1 cellular context compared by ENCODE assay signal in the genomic region with DNA sequence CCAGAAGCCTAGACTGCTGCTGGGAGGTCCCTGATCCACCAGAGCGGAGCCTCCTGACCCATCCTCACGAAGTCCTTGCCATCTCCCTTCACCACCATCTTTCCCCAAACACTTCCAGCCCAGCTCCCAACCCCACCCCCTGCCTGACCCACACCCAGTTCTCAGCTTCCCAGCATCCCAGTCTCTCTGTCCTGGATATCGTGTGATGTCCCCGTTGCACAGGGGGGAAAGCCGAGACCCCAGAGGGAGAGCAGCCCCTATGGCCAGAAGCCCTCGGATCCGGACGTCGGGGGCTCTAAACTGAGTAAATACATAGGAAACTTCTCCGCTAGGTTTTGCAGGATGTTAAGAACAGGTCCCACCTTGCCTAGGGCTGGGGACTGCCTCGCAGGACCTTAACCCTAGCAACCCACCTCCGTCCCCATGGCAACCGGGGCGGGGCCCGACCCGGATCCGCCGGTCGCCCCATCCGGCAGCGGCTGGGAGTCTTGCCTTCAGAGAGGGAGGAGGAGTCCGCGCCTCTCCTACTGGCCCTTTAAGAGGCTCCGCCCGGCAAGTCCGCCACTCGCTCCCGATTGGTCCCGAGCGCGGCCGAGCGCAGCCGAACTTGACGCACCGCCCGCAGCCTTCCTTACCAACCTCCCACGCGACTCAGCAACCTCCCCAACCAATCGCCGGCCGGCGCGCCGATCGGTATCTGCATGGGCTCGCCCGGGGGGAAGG.
A peak's percentile ranks its signal among the peaks of the same experiment; 100 is the strongest.
TF ChIP-seq lines count a peak whose summit lies in the region.

No MANE protein-coding gene starts in this region.

TF ChIP-seq in GM12878, 131 proteins besides CTCF, POLR2A, EP300 and RAD21 (continued from another document and continues in another):
- TF ChIP-seq, protein P1, sequence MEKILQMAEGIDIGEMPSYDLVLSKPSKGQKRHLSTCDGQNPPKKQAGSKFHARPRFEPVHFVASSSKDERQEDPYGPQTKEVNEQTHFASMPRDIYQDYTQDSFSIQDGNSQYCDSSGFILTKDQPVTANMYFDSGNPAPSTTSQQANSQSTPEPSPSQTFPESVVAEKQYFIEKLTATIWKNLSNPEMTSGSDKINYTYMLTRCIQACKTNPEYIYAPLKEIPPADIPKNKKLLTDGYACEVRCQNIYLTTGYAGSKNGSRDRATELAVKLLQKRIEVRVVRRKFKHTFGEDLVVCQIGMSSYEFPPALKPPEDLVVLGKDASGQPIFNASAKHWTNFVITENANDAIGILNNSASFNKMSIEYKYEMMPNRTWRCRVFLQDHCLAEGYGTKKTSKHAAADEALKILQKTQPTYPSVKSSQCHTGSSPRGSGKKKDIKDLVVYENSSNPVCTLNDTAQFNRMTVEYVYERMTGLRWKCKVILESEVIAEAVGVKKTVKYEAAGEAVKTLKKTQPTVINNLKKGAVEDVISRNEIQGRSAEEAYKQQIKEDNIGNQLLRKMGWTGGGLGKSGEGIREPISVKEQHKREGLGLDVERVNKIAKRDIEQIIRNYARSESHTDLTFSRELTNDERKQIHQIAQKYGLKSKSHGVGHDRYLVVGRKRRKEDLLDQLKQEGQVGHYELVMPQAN (conservative IDR thresholded peaks at IDR 0.05): no peak
- TF ChIP-seq KLF5 (IDR thresholded peaks at IDR 0.05; ENCODE audit: partially characterized antibody) (no peak), HCFC1 (IDR thresholded peaks at IDR 0.05; ENCODE audit: low read length) (no peak), FOXK2 (IDR thresholded peaks at IDR 0.05) (no peak), TBL1XR1 (IDR thresholded peaks at IDR 0.05; ENCODE audit: low read depth, low read length) (no peak), ZNF207 (IDR thresholded peaks at IDR 0.05; ENCODE audit: borderline replicate concordance) (no peak; the same call in 1 of the 2 replicates), PAX5 (IDR thresholded peaks at IDR 0.05; ENCODE audit: borderline replicate concordance, low read depth, low read length) (no peak), RFX5 (IDR thresholded peaks at IDR 0.05; ENCODE audit: low read depth, low read length) (peak; percentile 86), IKZF2 (IDR thresholded peaks at IDR 0.05) (no peak), SREBF2 (IDR thresholded peaks at IDR 0.05; ENCODE audit: low read length) (no peak), TAF1 (IDR thresholded peaks at IDR 0.05; ENCODE audit: borderline replicate concordance, low read depth, low read length) (no peak), EED (IDR thresholded peaks at IDR 0.05; ENCODE audit: low read depth) (no peak), STAT3 (IDR thresholded peaks at IDR 0.05; ENCODE audit: low read depth, low read length) (no peak), HDAC6 (IDR thresholded peaks at IDR 0.05; ENCODE audit: unreplicated experiment) (no peak), ZNF24 (IDR thresholded peaks at IDR 0.05) (no peak), BCL11A (IDR thresholded peaks at IDR 0.05; ENCODE audit: low read depth, low read length) (no peak), CHD2 (IDR thresholded peaks at IDR 0.05; ENCODE audit: borderline replicate concordance, low read depth, low read length) (peak; percentile 82), EGR1 (IDR thresholded peaks at IDR 0.05; ENCODE audit: borderline replicate concordance in 1 of 2, low read depth in 2 of 2, low read length in 2 of 2) (no peak), ZNF274 (IDR thresholded peaks at IDR 0.05; ENCODE audit: insufficient read depth, insufficient read length) (no peak), HDGF (IDR thresholded peaks at IDR 0.05) (peak; percentile 96), NR2F1 (conservative IDR thresholded peaks at IDR 0.05) (no peak), ETV6 (conservative IDR thresholded peaks at IDR 0.05 in 1 of 2, IDR thresholded peaks at IDR 0.05 in 1 of 2; ENCODE audit: borderline replicate concordance in 1 of 2, low read depth in 1 of 2) (no peak), PML (IDR thresholded peaks at IDR 0.05; ENCODE audit: low read length) (no peak), SREBF1 (IDR thresholded peaks at IDR 0.05; ENCODE audit: low read length) (no peak), SUZ12 (IDR thresholded peaks at IDR 0.05; ENCODE audit: unreplicated experiment) (no peak), HDAC2 (IDR thresholded peaks at IDR 0.05) (no peak), TARDBP (IDR thresholded peaks at IDR 0.05; ENCODE audit: borderline replicate concordance) (no peak), CHD4 (IDR thresholded peaks at IDR 0.05) (no peak), ASH2L (IDR thresholded peaks at IDR 0.05; ENCODE audit: borderline replicate concordance, low read depth) (no peak), MTA3 (IDR thresholded peaks at IDR 0.05; ENCODE audit: borderline replicate concordance, low read length) (no peak), CBX5 (IDR thresholded peaks at IDR 0.05; ENCODE audit: low read depth) (no peak), TCF3 (IDR thresholded peaks at IDR 0.05; ENCODE audit: borderline replicate concordance, insufficient read depth, low read depth, low read length) (no peak)
- TF ChIP-seq, protein P2, sequence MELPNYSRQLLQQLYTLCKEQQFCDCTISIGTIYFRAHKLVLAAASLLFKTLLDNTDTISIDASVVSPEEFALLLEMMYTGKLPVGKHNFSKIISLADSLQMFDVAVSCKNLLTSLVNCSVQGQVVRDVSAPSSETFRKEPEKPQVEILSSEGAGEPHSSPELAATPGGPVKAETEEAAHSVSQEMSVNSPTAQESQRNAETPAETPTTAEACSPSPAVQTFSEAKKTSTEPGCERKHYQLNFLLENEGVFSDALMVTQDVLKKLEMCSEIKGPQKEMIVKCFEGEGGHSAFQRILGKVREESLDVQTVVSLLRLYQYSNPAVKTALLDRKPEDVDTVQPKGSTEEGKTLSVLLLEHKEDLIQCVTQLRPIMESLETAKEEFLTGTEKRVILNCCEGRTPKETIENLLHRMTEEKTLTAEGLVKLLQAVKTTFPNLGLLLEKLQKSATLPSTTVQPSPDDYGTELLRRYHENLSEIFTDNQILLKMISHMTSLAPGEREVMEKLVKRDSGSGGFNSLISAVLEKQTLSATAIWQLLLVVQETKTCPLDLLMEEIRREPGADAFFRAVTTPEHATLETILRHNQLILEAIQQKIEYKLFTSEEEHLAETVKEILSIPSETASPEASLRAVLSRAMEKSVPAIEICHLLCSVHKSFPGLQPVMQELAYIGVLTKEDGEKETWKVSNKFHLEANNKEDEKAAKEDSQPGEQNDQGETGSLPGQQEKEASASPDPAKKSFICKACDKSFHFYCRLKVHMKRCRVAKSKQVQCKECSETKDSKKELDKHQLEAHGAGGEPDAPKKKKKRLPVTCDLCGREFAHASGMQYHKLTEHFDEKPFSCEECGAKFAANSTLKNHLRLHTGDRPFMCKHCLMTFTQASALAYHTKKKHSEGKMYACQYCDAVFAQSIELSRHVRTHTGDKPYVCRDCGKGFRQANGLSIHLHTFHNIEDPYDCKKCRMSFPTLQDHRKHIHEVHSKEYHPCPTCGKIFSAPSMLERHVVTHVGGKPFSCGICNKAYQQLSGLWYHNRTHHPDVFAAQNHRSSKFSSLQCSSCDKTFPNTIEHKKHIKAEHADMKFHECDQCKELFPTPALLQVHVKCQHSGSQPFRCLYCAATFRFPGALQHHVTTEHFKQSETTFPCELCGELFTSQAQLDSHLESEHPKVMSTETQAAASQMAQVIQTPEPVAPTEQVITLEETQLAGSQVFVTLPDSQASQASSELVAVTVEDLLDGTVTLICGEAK (IDR thresholded peaks at IDR 0.05; ENCODE audit: borderline replicate concordance): peak; percentile 54; the same call in 1 of the 2 replicates
- TF ChIP-seq, protein P3, sequence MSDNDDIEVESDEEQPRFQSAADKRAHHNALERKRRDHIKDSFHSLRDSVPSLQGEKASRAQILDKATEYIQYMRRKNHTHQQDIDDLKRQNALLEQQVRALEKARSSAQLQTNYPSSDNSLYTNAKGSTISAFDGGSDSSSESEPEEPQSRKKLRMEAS (IDR thresholded peaks at IDR 0.05; ENCODE audit: low read depth, low read length): no peak
- TF ChIP-seq, protein P4, sequence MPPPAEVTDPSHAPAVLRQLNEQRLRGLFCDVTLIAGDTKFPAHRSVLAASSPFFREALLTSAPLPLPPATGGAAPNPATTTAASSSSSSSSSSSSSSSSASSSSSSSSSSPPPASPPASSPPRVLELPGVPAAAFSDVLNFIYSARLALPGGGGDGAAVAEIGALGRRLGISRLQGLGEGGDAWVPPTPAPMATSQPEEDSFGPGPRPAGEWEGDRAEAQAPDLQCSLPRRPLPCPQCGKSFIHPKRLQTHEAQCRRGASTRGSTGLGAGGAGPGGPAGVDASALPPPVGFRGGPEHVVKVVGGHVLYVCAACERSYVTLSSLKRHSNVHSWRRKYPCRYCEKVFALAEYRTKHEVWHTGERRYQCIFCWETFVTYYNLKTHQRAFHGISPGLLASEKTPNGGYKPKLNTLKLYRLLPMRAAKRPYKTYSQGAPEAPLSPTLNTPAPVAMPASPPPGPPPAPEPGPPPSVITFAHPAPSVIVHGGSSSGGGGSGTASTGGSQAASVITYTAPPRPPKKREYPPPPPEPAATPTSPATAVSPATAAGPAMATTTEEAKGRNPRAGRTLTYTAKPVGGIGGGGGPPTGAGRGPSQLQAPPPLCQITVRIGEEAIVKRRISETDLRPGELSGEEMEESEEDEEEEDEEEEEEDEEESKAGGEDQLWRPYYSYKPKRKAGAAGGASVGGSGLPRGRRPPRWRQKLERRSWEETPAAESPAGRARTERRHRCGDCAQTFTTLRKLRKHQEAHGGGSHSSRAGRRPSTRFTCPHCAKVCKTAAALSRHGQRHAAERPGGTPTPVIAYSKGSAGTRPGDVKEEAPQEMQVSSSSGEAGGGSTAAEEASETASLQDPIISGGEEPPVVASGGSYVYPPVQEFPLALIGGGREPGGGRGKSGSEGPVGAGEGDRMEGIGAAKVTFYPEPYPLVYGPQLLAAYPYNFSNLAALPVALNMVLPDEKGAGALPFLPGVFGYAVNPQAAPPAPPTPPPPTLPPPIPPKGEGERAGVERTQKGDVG (CRISPR knock-in tag; IDR thresholded peaks at IDR 0.05): no peak
- TF ChIP-seq, protein P5, sequence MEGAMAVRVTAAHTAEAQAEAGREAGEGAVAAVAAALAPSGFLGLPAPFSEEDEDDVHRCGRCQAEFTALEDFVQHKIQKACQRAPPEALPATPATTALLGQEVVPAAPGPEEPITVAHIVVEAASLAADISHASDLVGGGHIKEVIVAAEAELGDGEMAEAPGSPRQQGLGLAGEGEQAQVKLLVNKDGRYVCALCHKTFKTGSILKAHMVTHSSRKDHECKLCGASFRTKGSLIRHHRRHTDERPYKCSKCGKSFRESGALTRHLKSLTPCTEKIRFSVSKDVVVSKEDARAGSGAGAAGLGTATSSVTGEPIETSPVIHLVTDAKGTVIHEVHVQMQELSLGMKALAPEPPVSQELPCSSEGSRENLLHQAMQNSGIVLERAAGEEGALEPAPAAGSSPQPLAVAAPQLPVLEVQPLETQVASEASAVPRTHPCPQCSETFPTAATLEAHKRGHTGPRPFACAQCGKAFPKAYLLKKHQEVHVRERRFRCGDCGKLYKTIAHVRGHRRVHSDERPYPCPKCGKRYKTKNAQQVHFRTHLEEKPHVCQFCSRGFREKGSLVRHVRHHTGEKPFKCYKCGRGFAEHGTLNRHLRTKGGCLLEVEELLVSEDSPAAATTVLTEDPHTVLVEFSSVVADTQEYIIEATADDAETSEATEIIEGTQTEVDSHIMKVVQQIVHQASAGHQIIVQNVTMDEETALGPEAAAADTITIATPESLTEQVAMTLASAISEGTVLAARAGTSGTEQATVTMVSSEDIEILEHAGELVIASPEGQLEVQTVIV (IDR thresholded peaks at IDR 0.05; ENCODE audit: borderline replicate concordance, partially characterized antibody): peak; percentile 52
- TF ChIP-seq, protein P6, sequence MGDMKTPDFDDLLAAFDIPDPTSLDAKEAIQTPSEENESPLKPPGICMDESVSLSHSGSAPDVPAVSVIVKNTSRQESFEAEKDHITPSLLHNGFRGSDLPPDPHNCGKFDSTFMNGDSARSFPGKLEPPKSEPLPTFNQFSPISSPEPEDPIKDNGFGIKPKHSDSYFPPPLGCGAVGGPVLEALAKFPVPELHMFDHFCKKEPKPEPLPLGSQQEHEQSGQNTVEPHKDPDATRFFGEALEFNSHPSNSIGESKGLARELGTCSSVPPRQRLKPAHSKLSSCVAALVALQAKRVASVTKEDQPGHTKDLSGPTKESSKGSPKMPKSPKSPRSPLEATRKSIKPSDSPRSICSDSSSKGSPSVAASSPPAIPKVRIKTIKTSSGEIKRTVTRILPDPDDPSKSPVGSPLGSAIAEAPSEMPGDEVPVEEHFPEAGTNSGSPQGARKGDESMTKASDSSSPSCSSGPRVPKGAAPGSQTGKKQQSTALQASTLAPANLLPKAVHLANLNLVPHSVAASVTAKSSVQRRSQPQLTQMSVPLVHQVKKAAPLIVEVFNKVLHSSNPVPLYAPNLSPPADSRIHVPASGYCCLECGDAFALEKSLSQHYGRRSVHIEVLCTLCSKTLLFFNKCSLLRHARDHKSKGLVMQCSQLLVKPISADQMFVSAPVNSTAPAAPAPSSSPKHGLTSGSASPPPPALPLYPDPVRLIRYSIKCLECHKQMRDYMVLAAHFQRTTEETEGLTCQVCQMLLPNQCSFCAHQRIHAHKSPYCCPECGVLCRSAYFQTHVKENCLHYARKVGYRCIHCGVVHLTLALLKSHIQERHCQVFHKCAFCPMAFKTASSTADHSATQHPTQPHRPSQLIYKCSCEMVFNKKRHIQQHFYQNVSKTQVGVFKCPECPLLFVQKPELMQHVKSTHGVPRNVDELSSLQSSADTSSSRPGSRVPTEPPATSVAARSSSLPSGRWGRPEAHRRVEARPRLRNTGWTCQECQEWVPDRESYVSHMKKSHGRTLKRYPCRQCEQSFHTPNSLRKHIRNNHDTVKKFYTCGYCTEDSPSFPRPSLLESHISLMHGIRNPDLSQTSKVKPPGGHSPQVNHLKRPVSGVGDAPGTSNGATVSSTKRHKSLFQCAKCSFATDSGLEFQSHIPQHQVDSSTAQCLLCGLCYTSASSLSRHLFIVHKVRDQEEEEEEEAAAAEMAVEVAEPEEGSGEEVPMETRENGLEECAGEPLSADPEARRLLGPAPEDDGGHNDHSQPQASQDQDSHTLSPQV (IDR thresholded peaks at IDR 0.05): no peak
- TF ChIP-seq, protein P7, sequence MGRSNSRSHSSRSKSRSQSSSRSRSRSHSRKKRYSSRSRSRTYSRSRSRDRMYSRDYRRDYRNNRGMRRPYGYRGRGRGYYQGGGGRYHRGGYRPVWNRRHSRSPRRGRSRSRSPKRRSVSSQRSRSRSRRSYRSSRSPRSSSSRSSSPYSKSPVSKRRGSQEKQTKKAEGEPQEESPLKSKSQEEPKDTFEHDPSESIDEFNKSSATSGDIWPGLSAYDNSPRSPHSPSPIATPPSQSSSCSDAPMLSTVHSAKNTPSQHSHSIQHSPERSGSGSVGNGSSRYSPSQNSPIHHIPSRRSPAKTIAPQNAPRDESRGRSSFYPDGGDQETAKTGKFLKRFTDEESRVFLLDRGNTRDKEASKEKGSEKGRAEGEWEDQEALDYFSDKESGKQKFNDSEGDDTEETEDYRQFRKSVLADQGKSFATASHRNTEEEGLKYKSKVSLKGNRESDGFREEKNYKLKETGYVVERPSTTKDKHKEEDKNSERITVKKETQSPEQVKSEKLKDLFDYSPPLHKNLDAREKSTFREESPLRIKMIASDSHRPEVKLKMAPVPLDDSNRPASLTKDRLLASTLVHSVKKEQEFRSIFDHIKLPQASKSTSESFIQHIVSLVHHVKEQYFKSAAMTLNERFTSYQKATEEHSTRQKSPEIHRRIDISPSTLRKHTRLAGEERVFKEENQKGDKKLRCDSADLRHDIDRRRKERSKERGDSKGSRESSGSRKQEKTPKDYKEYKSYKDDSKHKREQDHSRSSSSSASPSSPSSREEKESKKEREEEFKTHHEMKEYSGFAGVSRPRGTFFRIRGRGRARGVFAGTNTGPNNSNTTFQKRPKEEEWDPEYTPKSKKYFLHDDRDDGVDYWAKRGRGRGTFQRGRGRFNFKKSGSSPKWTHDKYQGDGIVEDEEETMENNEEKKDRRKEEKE (IDR thresholded peaks at IDR 0.05): no peak
